ENCODE assay signal across 1 cellular context in genomic region chr12:119661882-119662281, GRCh38.
TF ChIP-seq lines count a peak whose summit lies in the region.

No MANE protein-coding gene starts in this region.

TF ChIP-seq in K562, 482 proteins besides CTCF, POLR2A, EP300 and RAD21 (continued from another document and continues in another):
- TF ChIP-seq RFX7 (CRISPR knock-in tag; IDR thresholded peaks at IDR 0.05) (no peak), HDAC8 (tag; IDR thresholded peaks at IDR 0.05) (no peak), ETS1 (conservative IDR thresholded peaks at IDR 0.05; ENCODE audit: control insufficient read depth, low read depth, low read length) (no peak), ZNF589 (CRISPR knock-in tag; IDR thresholded peaks at IDR 0.05; ENCODE audit: low read depth) (no peak), BMI1 (IDR thresholded peaks at IDR 0.05; ENCODE audit: low read length) (no peak), PRPF4 (IDR thresholded peaks at IDR 0.05; ENCODE audit: insufficient read depth, low read depth, low read length, poor library complexity, severe bottlenecking) (no peak), HDAC1 (IDR thresholded peaks at IDR 0.05) (no peak), THRB (CRISPR knock-in tag; conservative IDR thresholded peaks at IDR 0.05) (no peak), MNT (conservative IDR thresholded peaks at IDR 0.05) (peak in 1 of 2 experiments; percentile 39; a peak in 2 of 4 replicates), SRF (CRISPR knock-in tag; IDR thresholded peaks at IDR 0.05) (no peak), THRAP3 (IDR thresholded peaks at IDR 0.05; ENCODE audit: borderline replicate concordance) (no peak), ARID3B (CRISPR knock-in tag; IDR thresholded peaks at IDR 0.05; ENCODE audit: borderline replicate concordance) (no peak), BRF1 (IDR thresholded peaks at IDR 0.05; ENCODE audit: borderline replicate concordance, extremely low read depth, insufficient read length) (no peak), ATF6 (CRISPR knock-in tag; IDR thresholded peaks at IDR 0.05) (no peak), ZFP30 (CRISPR knock-in tag; IDR thresholded peaks at IDR 0.05; ENCODE audit: borderline replicate concordance) (no peak), NR1H2 (CRISPR knock-in tag; IDR thresholded peaks at IDR 0.05) (no peak), FOXJ2 (tag; IDR thresholded peaks at IDR 0.05) (no peak), LCOR (CRISPR knock-in tag; IDR thresholded peaks at IDR 0.05) (no peak), RFX5 (IDR thresholded peaks at IDR 0.05; ENCODE audit: low read depth, low read length) (no peak), ATF1 (CRISPR knock-in tag; IDR thresholded peaks at IDR 0.05) (no peak), ATF1 (tag; IDR thresholded peaks at IDR 0.05) (no peak), ZNF263 (CRISPR knock-in tag; IDR thresholded peaks at IDR 0.05; ENCODE audit: borderline replicate concordance) (no peak), PTRF (tag; IDR thresholded peaks at IDR 0.05) (no peak), ZNF766 (CRISPR knock-in tag; conservative IDR thresholded peaks at IDR 0.05) (no peak), MAZ (CRISPR knock-in tag; conservative IDR thresholded peaks at IDR 0.05 in 1 of 2, IDR thresholded peaks at IDR 0.05 in 1 of 2) (no peak), PML (IDR thresholded peaks at IDR 0.05; ENCODE audit: low read length) (peak; percentile 61; the same call in 1 of the 2 replicates), SMARCE1 (IDR thresholded peaks at IDR 0.05) (peak; percentile 70; the same call in 1 of the 2 replicates), TFAP4 (CRISPR knock-in tag; IDR thresholded peaks at IDR 0.05; ENCODE audit: borderline replicate concordance) (no peak), ZBTB11 (CRISPR knock-in tag; IDR thresholded peaks at IDR 0.05) (0 out of 6 replicates have a peak, but pooled peaks of 1 of the 3 experiments have one; percentile 33), PHTF2 (CRISPR knock-in tag; IDR thresholded peaks at IDR 0.05) (no peak), BRF2 (IDR thresholded peaks at IDR 0.05; ENCODE audit: borderline replicate concordance, insufficient read depth, insufficient read length) (no peak), CTCFL (IDR thresholded peaks at IDR 0.05; ENCODE audit: borderline replicate concordance, insufficient read depth, low read depth, low read length, poor library complexity, severe bottlenecking) (no peak), ZNF436 (CRISPR knock-in tag; IDR thresholded peaks at IDR 0.05) (no peak), EZH2 (IDR thresholded peaks at IDR 0.05; ENCODE audit: borderline replicate concordance, low read depth, low read length) (no peak), COPS2 (conservative IDR thresholded peaks at IDR 0.05) (no peak), CBX1 (IDR thresholded peaks at IDR 0.05; ENCODE audit: low read depth) (no peak), SPI1 (IDR thresholded peaks at IDR 0.05; ENCODE audit: borderline replicate concordance, low read depth, low read length) (peak; percentile 57; the same call in 1 of the 2 replicates), XRCC4 (IDR thresholded peaks at IDR 0.05; ENCODE audit: extremely low read depth, insufficient read depth, insufficient read length) (no peak), POLR2B (IDR thresholded peaks at IDR 0.05; ENCODE audit: low read depth, partially characterized antibody) (no peak), MITF (IDR thresholded peaks at IDR 0.05) (no peak), CBFA2T2 (conservative IDR thresholded peaks at IDR 0.05) (peak; percentile 80), RCOR1 (IDR thresholded peaks at IDR 0.05; ENCODE audit: borderline replicate concordance in 1 of 2, low read depth in 2 of 2, low read length in 2 of 2) (peak in 1 of 2 experiments; percentile 32; a peak in 1 of 4 replicates), ZNF512 (tag; IDR thresholded peaks at IDR 0.05) (no peak), TFAM (CRISPR knock-in tag; conservative IDR thresholded peaks at IDR 0.05) (no peak)
